Comparison of ENCODE assay signal across 1 cellular context in the genomic region with DNA sequence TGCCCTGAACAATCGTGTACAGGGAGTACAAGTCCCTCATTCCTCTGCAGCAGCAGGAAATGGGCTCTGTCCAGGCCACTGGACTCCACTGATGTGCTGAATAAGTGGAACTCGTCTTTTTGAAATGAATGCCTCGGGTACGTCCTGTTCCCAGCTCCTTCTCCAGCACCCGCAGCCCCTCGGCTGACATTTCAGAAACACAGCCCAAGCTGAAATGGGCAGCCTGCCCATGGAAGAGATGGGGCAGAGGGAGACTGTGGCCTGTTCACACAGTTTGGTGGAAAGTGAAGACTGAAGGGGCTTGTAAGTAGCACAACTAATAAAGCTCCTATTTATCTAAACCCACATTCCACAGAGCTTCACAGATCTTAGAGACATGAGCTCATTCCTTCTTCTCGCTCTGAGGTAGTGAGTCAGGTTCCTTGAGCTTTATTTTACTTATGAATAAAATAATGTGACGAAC.
TF ChIP-seq lines count a peak whose summit lies in the region.

No MANE protein-coding gene starts in this region.

TF ChIP-seq in WTC11, 78 proteins besides CTCF, POLR2A, EP300 and RAD21 (continued from another document):
- TF ChIP-seq PRDM15 (CRISPR knock-in tag; IDR thresholded peaks at IDR 0.05): no peak
- no peak for TF ChIP-seq SP1 (CRISPR knock-in tag; conservative IDR thresholded peaks at IDR 0.05)
- TF ChIP-seq ZNF423 (CRISPR knock-in tag; IDR thresholded peaks at IDR 0.05): no peak
